ENCODE assay signal across 1 cellular context in the genomic region with DNA sequence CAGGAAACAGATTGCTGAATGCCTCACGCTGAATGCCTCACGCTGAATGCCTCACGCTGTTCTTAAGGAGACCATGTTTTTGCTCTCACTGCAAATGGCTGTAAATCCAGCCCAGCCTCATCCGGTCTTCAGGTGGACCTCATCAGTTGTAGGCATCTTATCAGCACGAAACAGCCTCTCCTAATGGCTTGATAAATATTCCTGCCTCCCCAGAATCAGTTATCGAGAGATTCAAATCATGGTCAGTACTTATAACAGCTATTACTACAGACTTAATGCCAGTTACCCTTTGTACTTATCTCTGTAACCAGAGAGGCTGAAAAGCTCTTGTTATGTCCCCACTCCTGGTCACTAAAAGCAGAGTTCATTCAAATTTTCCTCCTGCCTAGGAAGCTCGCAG.
A peak's percentile ranks its signal among the peaks of the same experiment; 100 is the strongest.
TF ChIP-seq lines count a peak whose summit lies in the region.

No MANE protein-coding gene starts in this region.

TF ChIP-seq in K562, 482 proteins besides CTCF, POLR2A, EP300 and RAD21 (continued from another document and continues in another):
- TF ChIP-seq CCNT2 (IDR thresholded peaks at IDR 0.05; ENCODE audit: borderline replicate concordance, extremely low read depth, insufficient read length, low read depth, low read length), result peak; percentile 97
- TF ChIP-seq POLR3A (IDR thresholded peaks at IDR 0.05; ENCODE audit: borderline replicate concordance, extremely low read depth, insufficient read depth, insufficient read length), result no peak
- TF ChIP-seq MTA2 (IDR thresholded peaks at IDR 0.05; ENCODE audit: low read depth), result peak; percentile 81
- TF ChIP-seq FOXP1 (CRISPR knock-in tag; IDR thresholded peaks at IDR 0.05), result no peak
- no peak for TF ChIP-seq NR1H2 (CRISPR knock-in tag; IDR thresholded peaks at IDR 0.05)
- no peak for TF ChIP-seq ETS1 (conservative IDR thresholded peaks at IDR 0.05; ENCODE audit: control insufficient read depth, low read depth, low read length)
- TF ChIP-seq FOXK2 (conservative IDR thresholded peaks at IDR 0.05 in 1 of 2, IDR thresholded peaks at IDR 0.05 in 1 of 2; ENCODE audit: low read depth in 2 of 2), result no peak
- TF ChIP-seq SRSF1 (IDR thresholded peaks at IDR 0.05; ENCODE audit: low read depth, low read length), result no peak
- no peak for TF ChIP-seq KLF10 (CRISPR knock-in tag; IDR thresholded peaks at IDR 0.05)
- TF ChIP-seq MYBL2 (IDR thresholded peaks at IDR 0.05; ENCODE audit: low read depth), result no peak
- TF ChIP-seq MYBL2 (CRISPR knock-in tag; IDR thresholded peaks at IDR 0.05; ENCODE audit: borderline replicate concordance), result no peak
- TF ChIP-seq CTBP1 (IDR thresholded peaks at IDR 0.05; ENCODE audit: borderline replicate concordance), result peak; percentile 89
- peak; percentile 47 for TF ChIP-seq HMGN3 (IDR thresholded peaks at IDR 0.05; ENCODE audit: borderline replicate concordance, extremely low read depth, insufficient read length, low read depth, low read length)
- no peak for TF ChIP-seq WHSC1 (IDR thresholded peaks at IDR 0.05; ENCODE audit: low read length)
- no peak for TF ChIP-seq C11orf30 (IDR thresholded peaks at IDR 0.05; ENCODE audit: low read depth)
- no peak for TF ChIP-seq ZNF316 (IDR thresholded peaks at IDR 0.05)
- TF ChIP-seq NRF1 (conservative IDR thresholded peaks at IDR 0.05 in 1 of 2, IDR thresholded peaks at IDR 0.05 in 1 of 2), result no peak
- TF ChIP-seq KHSRP (IDR thresholded peaks at IDR 0.05), result 0 out of 2 replicates have a peak, but pooled peaks have one; percentile 24
- TF ChIP-seq, protein P1, sequence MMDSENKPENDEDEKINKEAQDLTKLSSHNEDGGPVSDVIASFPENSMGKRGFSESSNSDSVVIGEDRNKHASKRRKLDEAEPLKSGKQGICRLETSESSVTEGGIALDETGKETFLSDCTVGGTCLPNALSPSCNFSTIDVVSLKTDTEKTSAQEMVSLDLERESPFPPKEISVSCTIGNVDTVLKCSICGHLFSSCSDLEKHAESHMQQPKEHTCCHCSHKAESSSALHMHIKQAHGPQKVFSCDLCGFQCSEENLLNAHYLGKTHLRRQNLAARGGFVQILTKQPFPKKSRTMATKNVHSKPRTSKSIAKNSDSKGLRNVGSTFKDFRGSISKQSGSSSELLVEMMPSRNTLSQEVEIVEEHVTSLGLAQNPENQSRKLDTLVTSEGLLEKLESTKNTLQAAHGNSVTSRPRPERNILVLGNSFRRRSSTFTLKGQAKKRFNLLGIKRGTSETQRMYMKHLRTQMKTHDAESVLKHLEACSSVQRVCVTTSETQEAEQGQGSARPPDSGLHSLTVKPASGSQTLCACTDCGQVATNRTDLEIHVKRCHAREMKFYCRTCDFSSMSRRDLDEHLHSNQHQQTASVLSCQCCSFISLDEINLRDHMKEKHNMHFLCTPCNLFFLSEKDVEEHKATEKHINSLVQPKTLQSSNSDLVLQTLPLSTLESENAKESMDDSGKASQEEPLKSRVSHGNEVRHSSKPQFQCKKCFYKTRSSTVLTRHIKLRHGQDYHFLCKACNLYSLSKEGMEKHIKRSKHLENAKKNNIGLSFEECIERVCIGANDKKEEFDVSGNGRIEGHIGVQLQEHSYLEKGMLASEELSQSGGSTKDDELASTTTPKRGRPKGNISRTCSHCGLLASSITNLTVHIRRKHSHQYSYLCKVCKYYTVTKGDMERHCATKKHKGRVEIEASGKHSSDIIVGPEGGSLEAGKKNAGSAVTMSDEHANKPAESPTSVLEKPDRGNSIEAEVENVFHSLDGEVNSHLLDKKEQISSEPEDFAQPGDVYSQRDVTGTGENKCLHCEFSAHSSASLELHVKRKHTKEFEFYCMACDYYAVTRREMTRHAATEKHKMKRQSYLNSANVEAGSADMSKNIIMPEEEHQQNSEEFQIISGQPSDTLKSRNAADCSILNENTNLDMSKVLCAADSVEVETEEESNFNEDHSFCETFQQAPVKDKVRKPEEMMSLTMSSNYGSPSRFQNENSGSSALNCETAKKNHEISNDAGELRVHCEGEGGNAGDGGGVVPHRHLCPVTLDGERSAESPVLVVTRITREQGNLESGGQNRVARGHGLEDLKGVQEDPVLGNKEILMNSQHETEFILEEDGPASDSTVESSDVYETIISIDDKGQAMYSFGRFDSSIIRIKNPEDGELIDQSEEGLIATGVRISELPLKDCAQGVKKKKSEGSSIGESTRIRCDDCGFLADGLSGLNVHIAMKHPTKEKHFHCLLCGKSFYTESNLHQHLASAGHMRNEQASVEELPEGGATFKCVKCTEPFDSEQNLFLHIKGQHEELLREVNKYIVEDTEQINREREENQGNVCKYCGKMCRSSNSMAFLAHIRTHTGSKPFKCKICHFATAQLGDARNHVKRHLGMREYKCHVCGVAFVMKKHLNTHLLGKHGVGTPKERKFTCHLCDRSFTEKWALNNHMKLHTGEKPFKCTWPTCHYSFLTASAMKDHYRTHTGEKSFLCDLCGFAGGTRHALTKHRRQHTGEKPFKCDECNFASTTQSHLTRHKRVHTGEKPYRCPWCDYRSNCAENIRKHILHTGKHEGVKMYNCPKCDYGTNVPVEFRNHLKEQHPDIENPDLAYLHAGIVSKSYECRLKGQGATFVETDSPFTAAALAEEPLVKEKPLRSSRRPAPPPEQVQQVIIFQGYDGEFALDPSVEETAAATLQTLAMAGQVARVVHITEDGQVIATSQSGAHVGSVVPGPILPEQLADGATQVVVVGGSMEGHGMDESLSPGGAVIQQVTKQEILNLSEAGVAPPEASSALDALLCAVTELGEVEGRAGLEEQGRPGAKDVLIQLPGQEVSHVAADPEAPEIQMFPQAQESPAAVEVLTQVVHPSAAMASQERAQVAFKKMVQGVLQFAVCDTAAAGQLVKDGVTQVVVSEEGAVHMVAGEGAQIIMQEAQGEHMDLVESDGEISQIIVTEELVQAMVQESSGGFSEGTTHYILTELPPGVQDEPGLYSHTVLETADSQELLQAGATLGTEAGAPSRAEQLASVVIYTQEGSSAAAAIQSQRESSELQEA (IDR thresholded peaks at IDR 0.05; ENCODE audit: low read depth), result no peak
- TF ChIP-seq CBX2 (IDR thresholded peaks at IDR 0.05; ENCODE audit: insufficient read depth, low read length, poor library complexity, severe bottlenecking), result no peak
- peak; percentile 53; the same call in 1 of the 2 replicates for TF ChIP-seq ZNF589 (CRISPR knock-in tag; IDR thresholded peaks at IDR 0.05; ENCODE audit: low read depth)
- no peak for TF ChIP-seq ZNF561 (CRISPR knock-in tag; conservative IDR thresholded peaks at IDR 0.05)
- no peak for TF ChIP-seq ZNF740 (CRISPR knock-in tag; IDR thresholded peaks at IDR 0.05)
- no peak for TF ChIP-seq ZNF740 (tag; IDR thresholded peaks at IDR 0.05)
- no peak; the same call in 1 of the 2 replicates for TF ChIP-seq MBD2 (IDR thresholded peaks at IDR 0.05; ENCODE audit: borderline replicate concordance, low read depth)
- TF ChIP-seq ETV6 (IDR thresholded peaks at IDR 0.05; ENCODE audit: borderline replicate concordance in 1 of 2, low read depth in 2 of 2, low read length in 1 of 2), result no peak
- TF ChIP-seq ETV6 (CRISPR knock-in tag; IDR thresholded peaks at IDR 0.05; ENCODE audit: borderline replicate concordance), result no peak
- no peak for TF ChIP-seq CGGBP1 (CRISPR knock-in tag; IDR thresholded peaks at IDR 0.05)
- TF ChIP-seq ZNF318 (IDR thresholded peaks at IDR 0.05; ENCODE audit: borderline replicate concordance in 1 of 2, low read depth in 1 of 2), result peak in 1 of 2 experiments; percentile 38; a peak in 1 of 4 replicates
- TF ChIP-seq PRPF4 (IDR thresholded peaks at IDR 0.05; ENCODE audit: insufficient read depth, low read depth, low read length, poor library complexity, severe bottlenecking), result no peak
- TF ChIP-seq SNRNP70 (optimal IDR thresholded peaks at IDR 0.05; ENCODE audit: low read depth, low read length), result no peak
- TF ChIP-seq DACH1 (IDR thresholded peaks at IDR 0.05; ENCODE audit: partially characterized antibody), result peak; percentile 87
- peak; percentile 35; the same call in 1 of the 2 replicates for TF ChIP-seq ZNF766 (CRISPR knock-in tag; conservative IDR thresholded peaks at IDR 0.05)
- no peak for TF ChIP-seq CBX1 (IDR thresholded peaks at IDR 0.05; ENCODE audit: low read depth)
- TF ChIP-seq NFE2 (IDR thresholded peaks at IDR 0.05; ENCODE audit: low read depth), result no peak
- no peak for TF ChIP-seq ZNF384 (IDR thresholded peaks at IDR 0.05; ENCODE audit: low read depth, low read length)
- no peak for TF ChIP-seq ZC3H8 (IDR thresholded peaks at IDR 0.05)
- no peak for TF ChIP-seq ZNF24 (IDR thresholded peaks at IDR 0.05)
- TF ChIP-seq, protein P2, sequence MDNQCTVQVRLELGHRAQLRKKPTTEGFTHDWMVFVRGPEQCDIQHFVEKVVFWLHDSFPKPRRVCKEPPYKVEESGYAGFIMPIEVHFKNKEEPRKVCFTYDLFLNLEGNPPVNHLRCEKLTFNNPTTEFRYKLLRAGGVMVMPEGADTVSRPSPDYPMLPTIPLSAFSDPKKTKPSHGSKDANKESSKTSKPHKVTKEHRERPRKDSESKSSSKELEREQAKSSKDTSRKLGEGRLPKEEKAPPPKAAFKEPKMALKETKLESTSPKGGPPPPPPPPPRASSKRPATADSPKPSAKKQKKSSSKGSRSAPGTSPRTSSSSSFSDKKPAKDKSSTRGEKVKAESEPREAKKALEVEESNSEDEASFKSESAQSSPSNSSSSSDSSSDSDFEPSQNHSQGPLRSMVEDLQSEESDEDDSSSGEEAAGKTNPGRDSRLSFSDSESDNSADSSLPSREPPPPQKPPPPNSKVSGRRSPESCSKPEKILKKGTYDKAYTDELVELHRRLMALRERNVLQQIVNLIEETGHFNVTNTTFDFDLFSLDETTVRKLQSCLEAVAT (IDR thresholded peaks at IDR 0.05), result no peak
